In the genomic region with DNA sequence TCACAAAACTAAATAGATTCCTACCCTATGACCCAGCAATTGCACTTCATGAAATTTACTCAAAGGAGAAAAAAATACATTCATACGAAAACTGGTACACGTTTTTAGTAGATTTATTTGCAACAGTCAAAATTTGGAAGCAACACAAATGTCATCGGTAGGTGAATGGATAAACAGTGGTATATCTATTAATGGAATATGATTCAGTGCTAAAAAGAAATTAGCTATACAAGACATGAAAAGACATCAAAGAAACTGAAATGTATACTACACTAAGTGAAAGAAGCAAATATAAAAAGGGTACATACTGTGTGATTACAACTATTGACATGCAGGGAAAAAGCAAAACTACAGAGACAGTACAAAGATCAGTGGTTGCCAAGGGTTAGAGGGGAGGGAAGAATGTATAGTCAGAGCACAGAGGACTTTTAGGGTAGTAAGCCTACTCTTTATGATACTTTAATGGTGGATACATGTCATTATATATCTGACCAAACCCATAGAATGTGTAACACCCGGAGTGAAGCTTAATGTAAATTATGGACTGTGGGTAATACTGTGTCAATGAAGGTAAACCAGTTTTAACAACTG, we compare ENCODE assay signal across 20 cellular contexts. TPM values are rescaled to one million over a fixed set of nuclear protein-coding genes. Genes with fewer than 3 reads are reported as not detected.
DNase-seq lines count a peak whose midpoint lies in the region; ATAC-seq, FAIRE-seq and TF ChIP-seq lines count a peak whose summit lies in the region.
"Had no signal": no experiment of that assay in that cellular context is flagged by ENCODE, and none has a peak within 500 bp of the region (broad histone marks: within the 10 kb centered on the region; RNA-seq: fewer than 3 reads in every experiment).

No MANE protein-coding gene starts in this region.

- no peak overlapping the region for H3K9ac ChIP-seq in HepG2 (ENCODE audit: insufficient read depth, low read depth, low read length)

- TF ChIP-seq CTCF in HepG2 (CRISPR knock-in tag; IDR thresholded peaks at IDR 0.05) (no peak), right lobe of liver (IDR thresholded peaks at IDR 0.05) (no peak)

- H3K27me3 Mint-ChIP-seq in activated T-helper 1 cell treated with anti-CD3 and anti-CD28 coated beads, Interleukin-12 subunit alpha, Interleukin-12 subunit beta, Interleukin-2, Interleukin-4 antibody, amounts not matched to agents 30 ng/mL and 10 ng/mL and 1 ng/mL, durations not matched to agents 14 hours and 24 hours and 36 hours (ENCODE audit: insufficient read depth): no peaks in the 10 kb centered on the region
- no peaks in the 10 kb centered on the region for H3K27me3 Mint-ChIP-seq in memory B cell
- no peaks in the 10 kb centered on the region for H3K27me3 Mint-ChIP-seq in stimulated activated memory B cell treated with anti-CD40 and anti-IgM and Interleukin-4, amounts not matched to agents 10 μg/mL and 1 μg/mL and 100 μg/mL, for 72 hours
- H3K27me3 Mint-ChIP-seq: CD8-positive, alpha-beta memory T cell had no signal

- DNase-seq in HepG2 (ENCODE audit: low spot score) (peak; percentile 28), right lobe of liver (no peak), memory B cell (ENCODE audit: low spot score in 2 of 2) (no peak), NCI-H2107 (lab: John Stamatoyannopoulos, UW) (no peak), NAMALWA (ENCODE audit: low spot score) (no peak)
- DNase-seq in activated T-helper 1 cell treated with anti-CD3 and anti-CD28 coated beads, Interleukin-12 subunit alpha, Interleukin-12 subunit beta, Interleukin-2, Interleukin-4 antibody, amounts not matched to agents 30 ng/mL and 10 ng/mL and 1 ng/mL, durations not matched to agents 14 hours and 24 hours and 36 hours (ENCODE audit: low spot score): no peak
- DNase-seq: C1 segment of cervical spinal cord; CD8-positive, alpha-beta memory T cell; DMS 273 treated with DMSO at 0.1 percent for 48 hours; DMS79; EL; GDM1; H9 had no signal

- WGBS in HepG2 (ENCODE audit: low lambda C conversion rate): 92% methylated on average over 4 of the region's 4 CpGs
- WGBS in right lobe of liver (ENCODE audit: insufficient coverage, low coverage, low lambda C conversion rate, missing lambda C conversion rate): 81% methylated on average over 4 of the region's 4 CpGs

- intact Hi-C loops in HepG2 (cut with micrococcal nuclease; ENCODE audit: unreplicated experiment) (no loop called here), right lobe of liver (cut with DNase I) (no loop called here)
- intact Hi-C loops in activated T-helper 1 cell treated with anti-CD3 and anti-CD28 coated beads, Interleukin-12 subunit alpha, Interleukin-12 subunit beta, Interleukin-2, Interleukin-4 antibody, amounts not matched to agents 30 ng/mL and 10 ng/mL and 1 ng/mL, durations not matched to agents 14 hours and 24 hours and 36 hours (cut with micrococcal nuclease): no loop called here

- peaks cover 30% of the 10 kb centered on the region for H3K9me3 Mint-ChIP-seq in activated T-helper 1 cell treated with anti-CD3 and anti-CD28 coated beads, Interleukin-12 subunit alpha, Interleukin-12 subunit beta, Interleukin-2, Interleukin-4 antibody, amounts not matched to agents 30 ng/mL and 10 ng/mL and 1 ng/mL, durations not matched to agents 14 hours and 24 hours and 36 hours
- peaks cover 15% of the 10 kb centered on the region for H3K9me3 Mint-ChIP-seq in memory B cell
- peaks cover 20% of the 10 kb centered on the region for H3K9me3 Mint-ChIP-seq in stimulated activated memory B cell treated with anti-CD40 and anti-IgM and Interleukin-4, amounts not matched to agents 10 μg/mL and 1 μg/mL and 100 μg/mL, for 72 hours
- H3K9me3 Mint-ChIP-seq: GM23338 had no signal

- ATAC-seq in HepG2 (peak; percentile 62), right lobe of liver (no peak), memory B cell (ENCODE audit: low read depth) (no peak), HG02970 (IDR thresholded peaks at IDR 0.05; ENCODE audit: low FRiP score, unreplicated experiment) (no peak)
- no peak for ATAC-seq in stimulated activated memory B cell treated with anti-CD40 and anti-IgM and Interleukin-4, amounts not matched to agents 10 μg/mL and 1 μg/mL and 100 μg/mL, for 72 hours
- ATAC-seq: GM12878, GM23338, HCT116 had no signal

- H3K4me1 ChIP-seq in HepG2 (ENCODE audit: insufficient read depth, low read length) (peaks cover 22% of the 10 kb centered on the region), right lobe of liver (peaks cover 0 to 4% (median 0%) of the 10 kb centered on the region in 4 donors)

- peaks cover 47% of the 10 kb centered on the region for H3K4me1 Mint-ChIP-seq in activated T-helper 1 cell treated with anti-CD3 and anti-CD28 coated beads, Interleukin-12 subunit alpha, Interleukin-12 subunit beta, Interleukin-2, Interleukin-4 antibody, amounts not matched to agents 30 ng/mL and 10 ng/mL and 1 ng/mL, durations not matched to agents 14 hours and 24 hours and 36 hours (ENCODE audit: low read depth)
- H3K4me1 Mint-ChIP-seq in memory B cell: peaks cover 45% of the 10 kb centered on the region
- H3K4me1 Mint-ChIP-seq in stimulated activated memory B cell treated with anti-CD40 and anti-IgM and Interleukin-4, amounts not matched to agents 10 μg/mL and 1 μg/mL and 100 μg/mL, for 72 hours: peaks cover 47% of the 10 kb centered on the region

- H3K79me2 ChIP-seq in HepG2 (ENCODE audit: insufficient read depth, low read length): peaks cover 65% of the 10 kb centered on the region

- TF ChIP-seq POLR2A in HepG2 (IDR thresholded peaks at IDR 0.05; ENCODE audit: insufficient read depth in 1 of 2, low read depth in 2 of 2, low read length in 2 of 2) (no peak), right lobe of liver (IDR thresholded peaks at IDR 0.05) (no peak)

- no peak overlapping the region for H2AFZ ChIP-seq in HepG2 (ENCODE audit: low read length)
- H2AFZ ChIP-seq: GM23338 had no signal

- POLR2A ChIA-PET in HepG2 (lab: Yijun Ruan, JAX): no interaction called here

- FAIRE-seq in HepG2 (lab: Jason Lieb, UNC): no peak
- FAIRE-seq: D721Med, GM12878, GM18507 had no signal

- H3K27me3 ChIP-seq in HepG2 (ENCODE audit: control insufficient read depth in 1 of 2, insufficient read depth in 2 of 2, low read length in 2 of 2): no peaks in the 10 kb centered on the region
- H3K27me3 ChIP-seq in right lobe of liver: no peaks in the 10 kb centered on the region

- no peak overlapping the region for H3K4me3 Mint-ChIP-seq in activated T-helper 1 cell treated with anti-CD3 and anti-CD28 coated beads, Interleukin-12 subunit alpha, Interleukin-12 subunit beta, Interleukin-2, Interleukin-4 antibody, amounts not matched to agents 30 ng/mL and 10 ng/mL and 1 ng/mL, durations not matched to agents 14 hours and 24 hours and 36 hours
- H3K4me3 Mint-ChIP-seq in memory B cell: no peak overlapping the region
- no peak overlapping the region for H3K4me3 Mint-ChIP-seq in stimulated activated memory B cell treated with anti-CD40 and anti-IgM and Interleukin-4, amounts not matched to agents 10 μg/mL and 1 μg/mL and 100 μg/mL, for 72 hours
- H3K4me3 Mint-ChIP-seq: CD8-positive, alpha-beta memory T cell; GM23338; H9 had no signal

- TF ChIP-seq EP300 in HepG2 (IDR thresholded peaks at IDR 0.05; ENCODE audit: low read depth in 2 of 2, low read length in 2 of 2): no peak
- no peak for TF ChIP-seq EP300 in HepG2 (CRISPR knock-in tag; IDR thresholded peaks at IDR 0.05; ENCODE audit: borderline replicate concordance)

- no peak overlapping the region for H3K27ac ChIP-seq in HepG2 (ENCODE audit: extremely low read length, insufficient read depth, low read length)
- no peak overlapping the region for H3K27ac ChIP-seq in right lobe of liver

- no peak overlapping the region for H3K4me3 ChIP-seq in HepG2 (replicated peaks in 1 of 3; ENCODE audit: insufficient read depth in 1 of 3, low read depth in 2 of 3, low read length in 3 of 3)
- no peak overlapping the region for H3K4me3 ChIP-seq in right lobe of liver
- H3K4me3 ChIP-seq: GM12878, GM23338 had no signal

- BruUV-seq in HepG2 (replicated peaks; lab: Mats Ljungman, UMichigan): no TSS peak

- TF ChIP-seq RAD21 in HepG2 (CRISPR knock-in tag; IDR thresholded peaks at IDR 0.05): no peak

- H4K20me1 ChIP-seq in HepG2 (ENCODE audit: insufficient read depth, low read length): no peaks in the 10 kb centered on the region; the same call in 1 of the 2 replicates

- H3K36me3 ChIP-seq in HepG2 (replicated peaks in 1 of 2; ENCODE audit: control insufficient read depth in 1 of 2, insufficient read depth in 2 of 2, low read length in 2 of 2): peaks cover 2 to 4% of the 10 kb centered on the region in 2 experiments; a peak in 2 of 5 replicates
- H3K36me3 ChIP-seq in right lobe of liver: no peaks in the 10 kb centered on the region

- H3K36me3 Mint-ChIP-seq in activated T-helper 1 cell treated with anti-CD3 and anti-CD28 coated beads, Interleukin-12 subunit alpha, Interleukin-12 subunit beta, Interleukin-2, Interleukin-4 antibody, amounts not matched to agents 30 ng/mL and 10 ng/mL and 1 ng/mL, durations not matched to agents 14 hours and 24 hours and 36 hours (ENCODE audit: low read depth): peaks cover 30% of the 10 kb centered on the region
- H3K36me3 Mint-ChIP-seq in memory B cell: peaks cover 39% of the 10 kb centered on the region
- H3K36me3 Mint-ChIP-seq in stimulated activated memory B cell treated with anti-CD40 and anti-IgM and Interleukin-4, amounts not matched to agents 10 μg/mL and 1 μg/mL and 100 μg/mL, for 72 hours: peaks cover 53% of the 10 kb centered on the region

- H3K9me3 ChIP-seq in HepG2 (ENCODE audit: low read length): no peaks in the 10 kb centered on the region
- H3K9me3 ChIP-seq in right lobe of liver: no peaks in the 10 kb centered on the region

- in situ Hi-C loops in HepG2 (cut with HindIII; ENCODE audit: extremely low pct_ligation_motif_present, low pct_unique_long_range_greater_than_20kb): no loop called here

- no peak overlapping the region for H3K4me2 ChIP-seq in HepG2 (ENCODE audit: low read depth, low read length)
- H3K4me2 ChIP-seq: GM23338 had no signal

- CTCF ChIA-PET in HepG2 (lab: Yijun Ruan, JAX; ENCODE audit: low intra/inter-chr PET ratio, low total read pairs): no interaction called here

- H3K27ac Mint-ChIP-seq in activated T-helper 1 cell treated with anti-CD3 and anti-CD28 coated beads, Interleukin-12 subunit alpha, Interleukin-12 subunit beta, Interleukin-2, Interleukin-4 antibody, amounts not matched to agents 30 ng/mL and 10 ng/mL and 1 ng/mL, durations not matched to agents 14 hours and 24 hours and 36 hours: peak overlapping the region; percentile 29
- H3K27ac Mint-ChIP-seq in memory B cell: peak overlapping the region; percentile 45
- peak overlapping the region; percentile 53 for H3K27ac Mint-ChIP-seq in stimulated activated memory B cell treated with anti-CD40 and anti-IgM and Interleukin-4, amounts not matched to agents 10 μg/mL and 1 μg/mL and 100 μg/mL, for 72 hours
- H3K27ac Mint-ChIP-seq: GM23338, H9 had no signal

RNA-seq across cellular contexts. Expression of gene RFX7, which starts 31.6 kb away (rescaled TPM):
- total RNA-seq in HepG2 (2016; rRNA removed; fragmentation: Illumina TruSeq; extraction: Trizol): 8.5 and 13.2 TPM in 2 replicates
- total RNA-seq in HepG2 (2016; cell fraction: cytosol; rRNA removed; fragmentation: Illumina TruSeq; extraction: Trizol; ENCODE audit: low read depth): 0.61 and 0.71 TPM in 2 replicates
- 8.1 and 12.6 TPM in 2 replicates for total RNA-seq in HepG2 (2016; cell fraction: insoluble cytoplasmic fraction; rRNA removed; fragmentation: Illumina TruSeq; extraction: Trizol)
- total RNA-seq in HepG2 (2016; cell fraction: membrane; rRNA removed; fragmentation: Illumina TruSeq; extraction: Trizol): 4.4 and 4.9 TPM in 2 replicates
- 14.1 and 17.4 TPM in 2 replicates for total RNA-seq in HepG2 (2016; cell fraction: nucleus; rRNA removed; fragmentation: Illumina TruSeq; extraction: Trizol)
- polyA plus RNA-seq in HepG2 (2011; rRNA removed): 9.7 and 10.4 TPM in 2 replicates
- polyA plus RNA-seq in HepG2 (2011; cell fraction: cytosol; rRNA removed): 4.1 and 5.6 TPM in 2 replicates
- 22.7 and 25.1 TPM in 2 replicates for polyA plus RNA-seq in HepG2 (2011; cell fraction: nucleus; rRNA removed)
- 12.4 and 13.6 TPM in 2 replicates for polyA plus RNA-seq in HepG2 (2012)
- 0.29 TPM in 2 replicates for polyA plus RNA-seq in HepG2 (2016; cell fraction: cytosol; fragmentation: Illumina TruSeq; extraction: Trizol; ENCODE audit: low read depth)
- 12.3 and 13.9 TPM in 2 replicates for polyA plus RNA-seq in HepG2 (2016; cell fraction: insoluble cytoplasmic fraction; fragmentation: Illumina TruSeq; extraction: Trizol; ENCODE audit: low read depth)
- 1.4 and 1.7 TPM in 2 replicates for polyA plus RNA-seq in HepG2 (2016; cell fraction: membrane; fragmentation: Illumina TruSeq; extraction: Trizol; ENCODE audit: low read depth)
- 44.5 and 48.9 TPM in 2 replicates for polyA plus RNA-seq in HepG2 (2016; cell fraction: nucleus; fragmentation: Illumina TruSeq; extraction: Trizol; ENCODE audit: insufficient read depth, low read depth)
- 19.3 and 20.3 TPM in 2 replicates for polyA minus RNA-seq in HepG2 (2011; rRNA and poly(A)+ RNA removed; ENCODE audit: low replicate concordance)
- polyA minus RNA-seq in HepG2 (2011; cell fraction: cytosol; rRNA and poly(A)+ RNA removed): 13.1 and 15.6 TPM in 2 replicates
- 22.4 and 24.4 TPM in 2 replicates for polyA minus RNA-seq in HepG2 (2011; cell fraction: nucleus; rRNA and poly(A)+ RNA removed)
- total RNA-seq in right lobe of liver: 1 to 10 TPM; 4.5 to 7.1 (median 5.8) TPM
- 40.7 and 41.7 TPM in 2 replicates for total RNA-seq in activated T-helper 1 cell treated with anti-CD3 and anti-CD28 coated beads, Interleukin-12 subunit alpha, Interleukin-12 subunit beta, Interleukin-2, Interleukin-4 antibody, amounts not matched to agents 30 ng/mL and 10 ng/mL and 1 ng/mL, durations not matched to agents 14 hours and 24 hours and 36 hours
